3 cellular contexts compared by ENCODE assay signal in the genomic region with DNA sequence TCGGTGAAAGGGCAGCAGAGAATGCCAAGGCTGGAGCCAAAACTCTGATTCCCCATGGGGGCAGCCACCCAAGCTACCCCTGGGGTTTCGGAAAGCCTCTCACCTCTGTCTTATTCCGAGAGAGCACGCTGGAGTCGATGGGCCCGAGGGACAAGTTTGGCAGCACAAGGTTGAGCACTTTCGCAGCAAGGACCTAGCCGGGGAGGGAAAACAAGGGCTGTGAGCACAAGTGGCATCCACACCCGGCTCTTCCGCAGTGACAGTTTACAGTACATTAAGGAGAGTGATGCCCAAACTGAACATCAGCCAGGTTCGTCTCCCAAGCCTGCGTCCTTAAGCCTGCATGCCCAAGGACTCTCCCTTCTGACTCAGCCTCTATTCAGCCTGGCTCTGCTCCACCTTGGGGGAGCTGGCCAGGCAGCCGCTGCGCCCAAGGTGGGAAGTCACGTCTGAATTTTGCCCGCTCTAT.
TF ChIP-seq lines count a peak whose summit lies in the region.

No MANE protein-coding gene starts in this region.

TF ChIP-seq in A549, 52 proteins besides CTCF, POLR2A, EP300 and RAD21:
- TF ChIP-seq RFX5 (IDR thresholded peaks at IDR 0.05) (no peak), HEYL (CRISPR knock-in tag; IDR thresholded peaks at IDR 0.05) (no peak), MAZ (IDR thresholded peaks at IDR 0.05; ENCODE audit: borderline replicate concordance, low read depth, low read length) (no peak), EHMT2 (IDR thresholded peaks at IDR 0.05; ENCODE audit: low read depth) (no peak), CHD2 (IDR thresholded peaks at IDR 0.05; ENCODE audit: low read length, partially characterized antibody) (no peak), HOXB13 (CRISPR knock-in tag; IDR thresholded peaks at IDR 0.05; ENCODE audit: low read depth) (no peak), ZNF302 (CRISPR knock-in tag; IDR thresholded peaks at IDR 0.05) (no peak), NR3C1 (IDR thresholded peaks at IDR 0.05) (no peak), JUNB (IDR thresholded peaks at IDR 0.05) (no peak), JUN (IDR thresholded peaks at IDR 0.05) (no peak), ZFP36 (IDR thresholded peaks at IDR 0.05; ENCODE audit: borderline replicate concordance, partially characterized antibody) (no peak)
- TF ChIP-seq, protein P1, sequence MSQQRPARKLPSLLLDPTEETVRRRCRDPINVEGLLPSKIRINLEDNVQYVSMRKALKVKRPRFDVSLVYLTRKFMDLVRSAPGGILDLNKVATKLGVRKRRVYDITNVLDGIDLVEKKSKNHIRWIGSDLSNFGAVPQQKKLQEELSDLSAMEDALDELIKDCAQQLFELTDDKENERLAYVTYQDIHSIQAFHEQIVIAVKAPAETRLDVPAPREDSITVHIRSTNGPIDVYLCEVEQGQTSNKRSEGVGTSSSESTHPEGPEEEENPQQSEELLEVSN (IDR thresholded peaks at IDR 0.05; ENCODE audit: borderline replicate concordance, low read depth), result no peak

TF ChIP-seq in IMR-90, 13 proteins besides CTCF, POLR2A, EP300 and RAD21:
- TF ChIP-seq, protein P2, sequence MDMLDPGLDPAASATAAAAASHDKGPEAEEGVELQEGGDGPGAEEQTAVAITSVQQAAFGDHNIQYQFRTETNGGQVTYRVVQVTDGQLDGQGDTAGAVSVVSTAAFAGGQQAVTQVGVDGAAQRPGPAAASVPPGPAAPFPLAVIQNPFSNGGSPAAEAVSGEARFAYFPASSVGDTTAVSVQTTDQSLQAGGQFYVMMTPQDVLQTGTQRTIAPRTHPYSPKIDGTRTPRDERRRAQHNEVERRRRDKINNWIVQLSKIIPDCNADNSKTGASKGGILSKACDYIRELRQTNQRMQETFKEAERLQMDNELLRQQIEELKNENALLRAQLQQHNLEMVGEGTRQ (IDR thresholded peaks at IDR 0.05; ENCODE audit: low read depth, low read length), result no peak
- TF ChIP-seq MXI1 (IDR thresholded peaks at IDR 0.05; ENCODE audit: borderline replicate concordance, low read depth, low read length), result no peak

TF ChIP-seq in GM12891, 5 proteins besides CTCF, POLR2A, EP300 and RAD21:
- TF ChIP-seq POU2F2 (IDR thresholded peaks at IDR 0.05; ENCODE audit: low read depth, low read length) (no peak), PAX5 (IDR thresholded peaks at IDR 0.05; ENCODE audit: insufficient read depth, low read length, severe bottlenecking) (no peak), TAF1 (IDR thresholded peaks at IDR 0.05; ENCODE audit: low read depth, low read length) (no peak), POLR2AphosphoS5 (IDR thresholded peaks at IDR 0.05; ENCODE audit: low read depth, low read length) (no peak), SPI1 (IDR thresholded peaks at IDR 0.05; ENCODE audit: low read depth, low read length) (no peak)
